ENCODE assay signal across 8 cellular contexts in the genomic region with DNA sequence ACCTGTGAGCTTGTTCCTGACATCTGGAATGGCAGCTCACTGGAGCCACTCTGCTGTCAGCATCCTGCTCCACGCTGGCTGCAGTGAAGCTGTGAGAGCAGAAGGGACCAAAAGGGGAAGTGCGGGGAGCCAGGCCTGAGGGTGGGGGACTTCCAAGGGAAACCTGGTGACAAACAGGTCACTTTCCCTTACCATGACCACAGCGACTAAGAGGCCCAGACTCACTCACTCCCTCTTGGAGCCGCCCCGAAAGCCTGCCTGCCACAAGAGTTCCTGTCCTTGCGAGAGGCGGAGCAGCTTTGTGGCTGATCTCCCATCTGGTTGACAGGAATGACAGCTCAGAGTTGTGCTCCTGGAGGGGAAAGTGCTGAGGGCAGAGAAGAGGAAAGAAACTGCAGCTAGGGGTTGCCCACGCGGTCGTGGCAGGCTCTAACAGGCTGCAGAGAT.
DNase-seq lines count a peak whose midpoint lies in the region; ATAC-seq and TF ChIP-seq lines count a peak whose summit lies in the region.

No MANE protein-coding gene starts in this region.

- TF ChIP-seq EP300 in ovary (IDR thresholded peaks at IDR 0.05), result no peak

- no peaks in the 10 kb centered on the region for H3K4me1 ChIP-seq in GM23248 (ENCODE audit: insufficient read depth)
- peaks cover 13% of the 10 kb centered on the region for H3K4me1 ChIP-seq in neural progenitor cell
- no peaks in the 10 kb centered on the region for H3K4me1 ChIP-seq in ovary (ENCODE audit: insufficient read depth)

- H3K79me2 ChIP-seq in GM23248 (ENCODE audit: insufficient read depth) (no peaks in the 10 kb centered on the region), neural progenitor cell (ENCODE audit: low read depth) (no peaks in the 10 kb centered on the region)

- H2AFZ ChIP-seq in GM23248 (no peak overlapping the region), neural progenitor cell (replicated peaks) (peak overlapping the region; percentile 48)

- H4K20me1 ChIP-seq in GM23248 (ENCODE audit: insufficient read depth), result no peaks in the 10 kb centered on the region
- H4K20me1 ChIP-seq in neural progenitor cell (ENCODE audit: low read depth), result no peaks in the 10 kb centered on the region

- in situ Hi-C loops in GM23248 (cut with MboI), result no loop called here

- H3K9me3 Mint-ChIP-seq in activated CD8-positive, alpha-beta T cell treated with anti-CD3 and anti-CD28 coated beads for 36 hours, result no peaks in the 10 kb centered on the region
- H3K9me3 Mint-ChIP-seq in activated CD8-positive, alpha-beta T cell treated with anti-CD3 and anti-CD28 coated beads, Interleukin-2, amount 10 ng/mL, durations not matched to agents 7 days and 5 days (ENCODE audit: insufficient read depth), result no peaks in the 10 kb centered on the region
- H3K9me3 Mint-ChIP-seq in neural progenitor cell, result no peaks in the 10 kb centered on the region
- no peaks in the 10 kb centered on the region for H3K9me3 Mint-ChIP-seq in activated CD4-positive, alpha-beta T cell treated with anti-CD3 and anti-CD28 coated beads, Interleukin-2, amount 10 ng/mL, durations not matched to agents 24 days and 14 days

- H3K4me1 Mint-ChIP-seq in activated CD8-positive, alpha-beta T cell treated with anti-CD3 and anti-CD28 coated beads for 36 hours (ENCODE audit: low read depth), result peaks cover 3% of the 10 kb centered on the region
- H3K4me1 Mint-ChIP-seq in activated CD8-positive, alpha-beta T cell treated with anti-CD3 and anti-CD28 coated beads, Interleukin-2, amount 10 ng/mL, durations not matched to agents 7 days and 5 days (ENCODE audit: low read depth), result no peaks in the 10 kb centered on the region
- peaks cover 35% of the 10 kb centered on the region for H3K4me1 Mint-ChIP-seq in neural progenitor cell
- H3K4me1 Mint-ChIP-seq in activated CD4-positive, alpha-beta T cell treated with anti-CD3 and anti-CD28 coated beads, Interleukin-2, amount 10 ng/mL, durations not matched to agents 24 days and 14 days, result peaks cover 3% of the 10 kb centered on the region

- H3F3A ChIP-seq in GM23248 (ENCODE audit: insufficient read depth), result no peaks in the 10 kb centered on the region
- no peaks in the 10 kb centered on the region for H3F3A ChIP-seq in neural progenitor cell (ENCODE audit: low read depth)

- H3K27me3 ChIP-seq in GM23248 (replicated peaks; ENCODE audit: insufficient read depth) (peaks cover 83% of the 10 kb centered on the region), neural progenitor cell (no peaks in the 10 kb centered on the region), ovary (no peaks in the 10 kb centered on the region)

- no peak overlapping the region for H3K27ac Mint-ChIP-seq in activated CD8-positive, alpha-beta T cell treated with anti-CD3 and anti-CD28 coated beads for 36 hours
- no peak overlapping the region for H3K27ac Mint-ChIP-seq in activated CD8-positive, alpha-beta T cell treated with anti-CD3 and anti-CD28 coated beads, Interleukin-2, amount 10 ng/mL, durations not matched to agents 7 days and 5 days
- peak overlapping the region; percentile 22 for H3K27ac Mint-ChIP-seq in neural progenitor cell
- no peak overlapping the region for H3K27ac Mint-ChIP-seq in activated CD4-positive, alpha-beta T cell treated with anti-CD3 and anti-CD28 coated beads, Interleukin-2, amount 10 ng/mL, durations not matched to agents 24 days and 14 days

- peak; percentile 18 for DNase-seq in activated CD8-positive, alpha-beta T cell treated with anti-CD3 and anti-CD28 coated beads for 36 hours
- DNase-seq in activated CD8-positive, alpha-beta T cell treated with anti-CD3 and anti-CD28 coated beads, Interleukin-2, amount 10 ng/mL, durations not matched to agents 7 days and 5 days, result no peak
- DNase-seq in GM23248 (peak; percentile 7), HT1080 (ENCODE audit: low read depth) (peak; percentile 30), neural progenitor cell (ENCODE audit: low spot score) (peak; percentile 52), ovary (no peak), HK-2 (ENCODE audit: unreplicated experiment) (no peak)
- DNase-seq in activated CD4-positive, alpha-beta T cell treated with anti-CD3 and anti-CD28 coated beads, Interleukin-2, amount 10 ng/mL, durations not matched to agents 24 days and 14 days, result no peak

- 6 to 8% methylated on average over 10 of the region's 10 CpGs for WGBS in GM23248 (ENCODE audit: low coverage in 1 of 2, low lambda C conversion rate in 2 of 2, missing lambda C conversion rate in 2 of 2), 2 experiments
- WGBS in ovary, 3 donors, result 51 to 61% (median 60%) methylated on average over 10 of the region's 10 CpGs

- intact Hi-C loops in activated CD8-positive, alpha-beta T cell treated with anti-CD3 and anti-CD28 coated beads for 36 hours (cut with micrococcal nuclease), result no loop called here
- intact Hi-C loops in ovary (cut with DNase I), result no loop called here
- intact Hi-C loops in activated CD4-positive, alpha-beta T cell treated with anti-CD3 and anti-CD28 coated beads, Interleukin-2, amount 10 ng/mL, durations not matched to agents 24 days and 14 days (cut with micrococcal nuclease), result no loop called here

- POLR2A ChIA-PET in activated CD8-positive, alpha-beta T cell treated with anti-CD3 and anti-CD28 coated beads for 36 hours (lab: Charles Lee), result no interaction called here
- POLR2A ChIA-PET in activated CD8-positive, alpha-beta T cell treated with anti-CD3 and anti-CD28 coated beads, Interleukin-2, amount 10 ng/mL, durations not matched to agents 7 days and 5 days (lab: Charles Lee), result no interaction called here

- TF ChIP-seq POLR2A in ovary (IDR thresholded peaks at IDR 0.05), result no peak

- no peak overlapping the region for H3K4me3 Mint-ChIP-seq in activated CD8-positive, alpha-beta T cell treated with anti-CD3 and anti-CD28 coated beads for 36 hours
- H3K4me3 Mint-ChIP-seq in activated CD8-positive, alpha-beta T cell treated with anti-CD3 and anti-CD28 coated beads, Interleukin-2, amount 10 ng/mL, durations not matched to agents 7 days and 5 days, result no peak overlapping the region
- H3K4me3 Mint-ChIP-seq in neural progenitor cell, result no peak overlapping the region
- no peak overlapping the region for H3K4me3 Mint-ChIP-seq in activated CD4-positive, alpha-beta T cell treated with anti-CD3 and anti-CD28 coated beads, Interleukin-2, amount 10 ng/mL, durations not matched to agents 24 days and 14 days

- H3K9me3 ChIP-seq in GM23248 (ENCODE audit: low read depth) (no peaks in the 10 kb centered on the region), neural progenitor cell (ENCODE audit: low read depth) (no peaks in the 10 kb centered on the region), ovary (no peaks in the 10 kb centered on the region)

- H3K9ac ChIP-seq in GM23248 (no peak overlapping the region), neural progenitor cell (no peak overlapping the region)

- TF ChIP-seq CTCF in activated CD8-positive, alpha-beta T cell treated with anti-CD3 and anti-CD28 coated beads for 36 hours (IDR thresholded peaks at IDR 0.05), result no peak
- no peak for TF ChIP-seq CTCF in neural progenitor cell (IDR thresholded peaks at IDR 0.05)
- no peak for TF ChIP-seq CTCF in ovary (IDR thresholded peaks at IDR 0.05)

- H3K36me3 ChIP-seq in GM23248 (ENCODE audit: low read depth) (no peaks in the 10 kb centered on the region), neural progenitor cell (no peaks in the 10 kb centered on the region), ovary (no peaks in the 10 kb centered on the region)

- H3K36me3 Mint-ChIP-seq in activated CD8-positive, alpha-beta T cell treated with anti-CD3 and anti-CD28 coated beads for 36 hours (ENCODE audit: low read depth), result no peaks in the 10 kb centered on the region
- no peaks in the 10 kb centered on the region for H3K36me3 Mint-ChIP-seq in activated CD8-positive, alpha-beta T cell treated with anti-CD3 and anti-CD28 coated beads, Interleukin-2, amount 10 ng/mL, durations not matched to agents 7 days and 5 days (ENCODE audit: low read depth)
- no peaks in the 10 kb centered on the region for H3K36me3 Mint-ChIP-seq in neural progenitor cell
- H3K36me3 Mint-ChIP-seq in activated CD4-positive, alpha-beta T cell treated with anti-CD3 and anti-CD28 coated beads, Interleukin-2, amount 10 ng/mL, durations not matched to agents 24 days and 14 days (ENCODE audit: low read depth), result no peaks in the 10 kb centered on the region

- no peak overlapping the region for H3K4me2 ChIP-seq in GM23248 (ENCODE audit: unreplicated experiment)
- H3K4me2 ChIP-seq in neural progenitor cell, result no peak overlapping the region

- H3K27me3 Mint-ChIP-seq in activated CD8-positive, alpha-beta T cell treated with anti-CD3 and anti-CD28 coated beads for 36 hours, result peaks cover 13% of the 10 kb centered on the region
- no peaks in the 10 kb centered on the region for H3K27me3 Mint-ChIP-seq in activated CD8-positive, alpha-beta T cell treated with anti-CD3 and anti-CD28 coated beads, Interleukin-2, amount 10 ng/mL, durations not matched to agents 7 days and 5 days (ENCODE audit: low read depth)
- H3K27me3 Mint-ChIP-seq in neural progenitor cell (ENCODE audit: insufficient read depth, low read depth), result no peaks in the 10 kb centered on the region
- H3K27me3 Mint-ChIP-seq in activated CD4-positive, alpha-beta T cell treated with anti-CD3 and anti-CD28 coated beads, Interleukin-2, amount 10 ng/mL, durations not matched to agents 24 days and 14 days, result peaks cover 3% of the 10 kb centered on the region

- no peak overlapping the region for H3K27ac ChIP-seq in GM23248
- H3K27ac ChIP-seq in neural progenitor cell, result no peak overlapping the region
- no peak overlapping the region for H3K27ac ChIP-seq in ovary

- H3K9me2 ChIP-seq in GM23248 (ENCODE audit: insufficient read depth), result no peaks in the 10 kb centered on the region

- CTCF ChIA-PET in activated CD8-positive, alpha-beta T cell treated with anti-CD3 and anti-CD28 coated beads for 36 hours (lab: Charles Lee), result interaction anchor here (1.5 kb wide), 1 partner anchor 509 kb away, joined by 3 read pairs; no protein-coding TSS in a partner anchor
- CTCF ChIA-PET in activated CD8-positive, alpha-beta T cell treated with anti-CD3 and anti-CD28 coated beads, Interleukin-2, amount 10 ng/mL, durations not matched to agents 7 days and 5 days (lab: Charles Lee), result no interaction called here

- H3K4me3 ChIP-seq in GM23248, result no peak overlapping the region
- H3K4me3 ChIP-seq in neural progenitor cell, result no peak overlapping the region
- H3K4me3 ChIP-seq in ovary, result no peak overlapping the region

- no peak for ATAC-seq in activated CD8-positive, alpha-beta T cell treated with anti-CD3 and anti-CD28 coated beads for 36 hours
- ATAC-seq in activated CD8-positive, alpha-beta T cell treated with anti-CD3 and anti-CD28 coated beads, Interleukin-2, amount 10 ng/mL, durations not matched to agents 7 days and 5 days, result no peak

Comparison
In these comparisons a context has a peak if more than half of its experiments do, and no peak if none do; other contexts are left out.
1. DNase-seq: peak in activated CD8-positive, alpha-beta T cell treated with anti-CD3 and anti-CD28 coated beads for 36 hours (single experiment), GM23248 (single experiment), HT1080 (single experiment) and neural progenitor cell (single experiment); none in activated CD8-positive, alpha-beta T cell treated with anti-CD3 and anti-CD28 coated beads, Interleukin-2, amount 10 ng/mL, durations not matched to agents 7 days and 5 days (single experiment), ovary (0 of 5), activated CD4-positive, alpha-beta T cell treated with anti-CD3 and anti-CD28 coated beads, Interleukin-2, amount 10 ng/mL, durations not matched to agents 24 days and 14 days (single experiment) and HK-2 (single experiment).